ENCODE assay signal across 28 cellular contexts in the genomic region with DNA sequence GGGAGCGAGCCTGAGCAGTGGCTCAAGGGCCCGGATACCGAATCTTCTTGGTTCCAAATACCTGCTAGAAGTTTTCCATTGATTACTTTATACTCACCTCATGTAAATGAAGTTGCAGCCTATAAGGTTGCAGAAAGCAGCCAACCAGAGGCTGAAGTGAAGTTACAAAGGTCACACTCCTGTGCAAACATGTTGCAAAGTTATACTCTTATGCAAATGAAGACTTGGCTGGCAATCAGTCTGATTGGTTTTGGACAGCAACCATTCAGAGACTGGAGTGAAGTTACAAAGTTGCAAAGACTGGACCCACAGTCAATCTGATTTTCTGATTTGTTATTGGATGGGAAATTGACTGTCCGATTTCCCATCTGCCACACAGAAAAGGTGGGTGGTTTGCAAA.
"Had no signal": no experiment of that assay in that cellular context is flagged by ENCODE, and none has a peak within 500 bp of the region (broad histone marks: within the 10 kb centered on the region; RNA-seq: fewer than 3 reads in every experiment).

No MANE protein-coding gene starts in this region.

- H3K27me3 Mint-ChIP-seq: activated CD4-positive, alpha-beta memory T cell treated with anti-CD3 and anti-CD28 coated beads for 36 hours; activated CD4-positive, alpha-beta T cell treated with anti-CD3 and anti-CD28 coated beads, Interleukin-2, amount 10 ng/mL, durations not matched to agents 7 days and 5 days; activated naive CD8-positive, alpha-beta T cell treated with anti-CD3 and anti-CD28 coated beads, Interleukin-2, amount 50 U/mL, for 24 hours; central memory CD8-positive, alpha-beta T cell had no signal

- H3K27me3 ChIP-seq: ascending aorta, body of pancreas, SJSA1 had no signal

- H3K9me3 ChIP-seq: ascending aorta, body of pancreas, SJSA1 had no signal

- FAIRE-seq: bronchial epithelial cell, RCC 7860 had no signal

- H3K4me3 ChIP-seq: ascending aorta, body of pancreas, SJSA1 had no signal

- ATAC-seq: activated naive CD4-positive, alpha-beta T cell treated with anti-CD3 and anti-CD28 coated beads, Interleukin-2, amount 50 U/mL, for 72 hours; activated naive CD8-positive, alpha-beta T cell treated with anti-CD3 and anti-CD28 coated beads, Interleukin-2, amount 50 U/mL, for 24 hours; activated T-cell treated with anti-CD3 and anti-CD28 coated beads, Interleukin-2, amount 50 U/mL, for 4 hours; body of pancreas; SK-N-SH treated with all-trans-retinoic acid at 6 μM for 48 hours had no signal

- H3K36me3 ChIP-seq: ascending aorta, SJSA1 had no signal

- H3K27ac Mint-ChIP-seq: activated CD4-positive, alpha-beta memory T cell treated with anti-CD3 and anti-CD28 coated beads for 36 hours; activated CD4-positive, alpha-beta T cell treated with anti-CD3 and anti-CD28 coated beads, Interleukin-2, amount 10 ng/mL, durations not matched to agents 7 days and 5 days; activated naive CD4-positive, alpha-beta T cell treated with anti-CD3 and anti-CD28 coated beads, Interleukin-2, amount 50 U/mL, for 72 hours; activated naive CD8-positive, alpha-beta T cell treated with anti-CD3 and anti-CD28 coated beads, Interleukin-2, amount 50 U/mL, for 24 hours; T-helper 1 cell treated with Interleukin-12 subunit alpha and Interleukin-12 subunit beta and Interleukin-4 antibody, amounts not matched to agents 30 μg/mL and 1 μg/mL, for 36 hours had no signal

- DNase-seq: activated CD4-positive, alpha-beta memory T cell treated with anti-CD3 and anti-CD28 coated beads for 36 hours; activated CD4-positive, alpha-beta T cell treated with anti-CD3 and anti-CD28 coated beads, Interleukin-2, amount 10 ng/mL, durations not matched to agents 7 days and 5 days; activated CD4-positive, CD25-positive, alpha-beta regulatory T cell treated with anti-CD3 and anti-CD28 coated beads, Interleukin-2, amount 50 U/mL, for 72 hours; activated CD8-positive, alpha-beta memory T cell treated with anti-CD3 and anti-CD28 coated beads for 24 hours; activated effector memory CD4-positive, alpha-beta T cell treated with anti-CD3 and anti-CD28 coated beads, Interleukin-2, amount 50 U/mL, for 16 hours; activated naive CD4-positive, alpha-beta T cell treated with Interleukin-2 at 50 U/mL for 16 hours; activated naive CD8-positive, alpha-beta T cell treated with anti-CD3 and anti-CD28 coated beads, Interleukin-2, amount 50 U/mL, for 24 hours; activated T-cell treated with anti-CD3 and anti-CD28 coated beads, Interleukin-2, amount 50 U/mL, for 4 hours; amniotic stem cell; KG1; NCI-H1092; NCI-H1417; NCI-H1930; NCI-H2171; NCI-H345; NCI-H510A; NCI-H526 treated with DMSO at 0.1 percent for 48 hours; NK-92 treated with Interleukin-12 subunit alpha and Interleukin-12 subunit beta, amount 100 ng/mL, for 24 hours; SHP77 had no signal

- H3K4me3 Mint-ChIP-seq: activated CD4-positive, alpha-beta memory T cell treated with anti-CD3 and anti-CD28 coated beads for 36 hours; activated CD4-positive, alpha-beta T cell treated with anti-CD3 and anti-CD28 coated beads, Interleukin-2, amount 10 ng/mL, durations not matched to agents 7 days and 5 days; activated naive CD8-positive, alpha-beta T cell treated with anti-CD3 and anti-CD28 coated beads, Interleukin-2, amount 50 U/mL, for 24 hours; activated T-cell treated with anti-CD3 and anti-CD28 coated beads, Interleukin-2, amount 50 U/mL, for 4 hours; central memory CD8-positive, alpha-beta T cell; T-helper 1 cell treated with Interleukin-12 subunit alpha and Interleukin-12 subunit beta and Interleukin-4 antibody, amounts not matched to agents 30 μg/mL and 1 μg/mL, for 36 hours had no signal

- H3K27ac ChIP-seq: ascending aorta, SJSA1 had no signal
